2 cellular contexts compared by ENCODE assay signal in the genomic region with DNA sequence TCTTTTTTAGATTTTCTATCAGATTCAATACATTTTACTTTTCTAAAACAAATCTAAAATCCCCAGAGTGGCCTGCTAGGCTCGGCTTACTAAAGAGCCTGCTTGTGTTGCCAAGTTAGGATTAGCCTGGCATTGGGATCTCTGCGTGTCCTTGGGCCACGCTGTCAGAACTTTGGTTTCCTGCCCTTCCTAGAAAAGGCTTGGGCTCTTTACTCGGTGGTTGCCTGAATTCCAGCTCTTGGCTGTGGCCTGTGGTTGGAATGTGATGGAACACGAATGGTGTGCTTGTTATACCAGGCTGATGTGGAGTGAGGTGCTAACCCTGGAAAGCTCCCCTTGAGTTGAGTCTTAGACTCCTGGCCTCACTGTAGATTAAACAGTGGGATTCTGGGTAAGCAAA.
TF ChIP-seq lines count a peak whose summit lies in the region.

No MANE protein-coding gene starts in this region.

TF ChIP-seq in liver, 16 proteins besides CTCF, POLR2A, EP300 and RAD21:
- TF ChIP-seq YY1 (IDR thresholded peaks at IDR 0.05) (peak; percentile 66), HNF4A (conservative IDR thresholded peaks at IDR 0.05) (peak; percentile 60 to 88), FOXA2 (IDR thresholded peaks at IDR 0.05) (peak; percentile 34), HNF4G (IDR thresholded peaks at IDR 0.05) (no peak), JUND (IDR thresholded peaks at IDR 0.05) (peak in 1 of 2 donors; percentile 68), MAX (IDR thresholded peaks at IDR 0.05) (peak; percentile 82), EGR1 (IDR thresholded peaks at IDR 0.05; ENCODE audit: low read depth in 2 of 2) (peak in 1 of 2 donors; percentile 64), TAF1 (conservative IDR thresholded peaks at IDR 0.05) (no peak), FOXA1 (IDR thresholded peaks at IDR 0.05) (peak; percentile 20), GABPA (IDR thresholded peaks at IDR 0.05 in 1 of 2, conservative IDR thresholded peaks at IDR 0.05 in 1 of 2) (no peak), SP1 (IDR thresholded peaks at IDR 0.05) (peak; percentile 64), RXRA (IDR thresholded peaks at IDR 0.05) (peak; percentile 56 to 77)
- TF ChIP-seq, protein P1, sequence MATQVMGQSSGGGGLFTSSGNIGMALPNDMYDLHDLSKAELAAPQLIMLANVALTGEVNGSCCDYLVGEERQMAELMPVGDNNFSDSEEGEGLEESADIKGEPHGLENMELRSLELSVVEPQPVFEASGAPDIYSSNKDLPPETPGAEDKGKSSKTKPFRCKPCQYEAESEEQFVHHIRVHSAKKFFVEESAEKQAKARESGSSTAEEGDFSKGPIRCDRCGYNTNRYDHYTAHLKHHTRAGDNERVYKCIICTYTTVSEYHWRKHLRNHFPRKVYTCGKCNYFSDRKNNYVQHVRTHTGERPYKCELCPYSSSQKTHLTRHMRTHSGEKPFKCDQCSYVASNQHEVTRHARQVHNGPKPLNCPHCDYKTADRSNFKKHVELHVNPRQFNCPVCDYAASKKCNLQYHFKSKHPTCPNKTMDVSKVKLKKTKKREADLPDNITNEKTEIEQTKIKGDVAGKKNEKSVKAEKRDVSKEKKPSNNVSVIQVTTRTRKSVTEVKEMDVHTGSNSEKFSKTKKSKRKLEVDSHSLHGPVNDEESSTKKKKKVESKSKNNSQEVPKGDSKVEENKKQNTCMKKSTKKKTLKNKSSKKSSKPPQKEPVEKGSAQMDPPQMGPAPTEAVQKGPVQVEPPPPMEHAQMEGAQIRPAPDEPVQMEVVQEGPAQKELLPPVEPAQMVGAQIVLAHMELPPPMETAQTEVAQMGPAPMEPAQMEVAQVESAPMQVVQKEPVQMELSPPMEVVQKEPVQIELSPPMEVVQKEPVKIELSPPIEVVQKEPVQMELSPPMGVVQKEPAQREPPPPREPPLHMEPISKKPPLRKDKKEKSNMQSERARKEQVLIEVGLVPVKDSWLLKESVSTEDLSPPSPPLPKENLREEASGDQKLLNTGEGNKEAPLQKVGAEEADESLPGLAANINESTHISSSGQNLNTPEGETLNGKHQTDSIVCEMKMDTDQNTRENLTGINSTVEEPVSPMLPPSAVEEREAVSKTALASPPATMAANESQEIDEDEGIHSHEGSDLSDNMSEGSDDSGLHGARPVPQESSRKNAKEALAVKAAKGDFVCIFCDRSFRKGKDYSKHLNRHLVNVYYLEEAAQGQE (IDR thresholded peaks at IDR 0.05): peak; percentile 75
- TF ChIP-seq, protein P2, sequence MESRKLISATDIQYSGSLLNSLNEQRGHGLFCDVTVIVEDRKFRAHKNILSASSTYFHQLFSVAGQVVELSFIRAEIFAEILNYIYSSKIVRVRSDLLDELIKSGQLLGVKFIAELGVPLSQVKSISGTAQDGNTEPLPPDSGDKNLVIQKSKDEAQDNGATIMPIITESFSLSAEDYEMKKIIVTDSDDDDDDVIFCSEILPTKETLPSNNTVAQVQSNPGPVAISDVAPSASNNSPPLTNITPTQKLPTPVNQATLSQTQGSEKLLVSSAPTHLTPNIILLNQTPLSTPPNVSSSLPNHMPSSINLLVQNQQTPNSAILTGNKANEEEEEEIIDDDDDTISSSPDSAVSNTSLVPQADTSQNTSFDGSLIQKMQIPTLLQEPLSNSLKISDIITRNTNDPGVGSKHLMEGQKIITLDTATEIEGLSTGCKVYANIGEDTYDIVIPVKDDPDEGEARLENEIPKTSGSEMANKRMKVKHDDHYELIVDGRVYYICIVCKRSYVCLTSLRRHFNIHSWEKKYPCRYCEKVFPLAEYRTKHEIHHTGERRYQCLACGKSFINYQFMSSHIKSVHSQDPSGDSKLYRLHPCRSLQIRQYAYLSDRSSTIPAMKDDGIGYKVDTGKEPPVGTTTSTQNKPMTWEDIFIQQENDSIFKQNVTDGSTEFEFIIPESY (IDR thresholded peaks at IDR 0.05): peak; percentile 43

TF ChIP-seq in HepG2, 621 proteins besides CTCF, POLR2A, EP300 and RAD21:
- TF ChIP-seq NR2F2 (IDR thresholded peaks at IDR 0.05; ENCODE audit: borderline replicate concordance, low read depth) (no peak), MYC (CRISPR knock-in tag; IDR thresholded peaks at IDR 0.05; ENCODE audit: borderline replicate concordance) (no peak), MAZ (IDR thresholded peaks at IDR 0.05; ENCODE audit: borderline replicate concordance, low read depth, low read length) (no peak), MAZ (CRISPR knock-in tag; IDR thresholded peaks at IDR 0.05; ENCODE audit: low read depth) (no peak), U2AF2 (IDR thresholded peaks at IDR 0.05; ENCODE audit: low read depth, low read length) (no peak), CREB1 (IDR thresholded peaks at IDR 0.05) (no peak), CREB1 (CRISPR knock-in tag; IDR thresholded peaks at IDR 0.05) (no peak), SCMH1 (CRISPR knock-in tag; IDR thresholded peaks at IDR 0.05; ENCODE audit: borderline replicate concordance) (no peak), ZNF432 (CRISPR knock-in tag; IDR thresholded peaks at IDR 0.05; ENCODE audit: borderline replicate concordance) (no peak), LBX2 (CRISPR knock-in tag; IDR thresholded peaks at IDR 0.05; ENCODE audit: borderline replicate concordance) (no peak), YEATS2 (CRISPR knock-in tag; IDR thresholded peaks at IDR 0.05; ENCODE audit: borderline replicate concordance) (no peak), HMGA1 (CRISPR knock-in tag; conservative IDR thresholded peaks at IDR 0.05) (no peak), JUN (CRISPR knock-in tag; IDR thresholded peaks at IDR 0.05) (no peak), SMARCC2 (IDR thresholded peaks at IDR 0.05) (no peak)
- TF ChIP-seq, protein P3, sequence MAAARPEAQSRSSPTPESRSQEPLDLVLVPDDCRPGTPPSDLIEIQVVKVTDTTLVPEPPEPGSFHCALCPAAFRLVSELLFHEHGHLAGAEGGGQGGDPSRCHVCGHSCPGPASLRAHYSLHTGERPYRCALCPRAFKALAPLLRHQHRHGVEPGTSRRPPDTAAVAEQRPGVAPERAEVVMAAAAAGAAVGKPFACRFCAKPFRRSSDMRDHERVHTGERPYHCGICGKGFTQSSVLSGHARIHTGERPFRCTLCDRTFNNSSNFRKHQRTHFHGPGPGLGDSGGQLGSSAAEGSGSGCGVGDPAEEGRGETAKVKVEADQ (CRISPR knock-in tag; IDR thresholded peaks at IDR 0.05; ENCODE audit: borderline replicate concordance): no peak
